ENCODE assay signal across 17 cellular contexts in the genomic region with DNA sequence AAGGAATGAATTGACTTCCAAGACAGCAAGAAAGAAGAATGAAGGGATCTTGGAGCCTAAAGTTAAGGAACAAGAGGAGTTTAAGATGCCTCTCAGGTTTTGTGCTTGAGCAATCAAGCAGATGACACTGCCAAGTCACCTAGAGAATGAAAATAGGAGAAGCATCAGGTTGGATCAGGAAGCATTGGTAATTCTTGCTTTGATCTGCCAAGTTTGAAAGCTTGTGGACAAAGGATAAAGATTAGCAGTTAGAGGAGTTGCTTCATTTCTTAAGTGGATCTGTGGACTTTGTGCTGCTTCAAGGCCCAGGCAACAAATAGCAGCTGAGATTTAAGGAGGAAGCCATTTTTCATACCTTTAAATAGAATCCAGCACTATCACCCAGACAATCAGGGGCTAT. TPM values are rescaled to one million over a fixed set of nuclear protein-coding genes. Genes with fewer than 3 reads are reported as not detected.
DNase-seq lines count a peak whose midpoint lies in the region; ATAC-seq and TF ChIP-seq lines count a peak whose summit lies in the region.
"Had no signal": no experiment of that assay in that cellular context is flagged by ENCODE, and none has a peak within 500 bp of the region (broad histone marks: within the 10 kb centered on the region; RNA-seq: fewer than 3 reads in every experiment).

No MANE protein-coding gene starts in this region.

- peak overlapping the region; percentile 93 for H3K27ac ChIP-seq in brain microvascular endothelial cell
- H3K27ac ChIP-seq: SK-N-MC had no signal

- DNase-seq in ACHN: peak; percentile 76
- no peak for DNase-seq in brain microvascular endothelial cell
- peak; percentile 61 for DNase-seq in kidney glomerular epithelial cell (lab: John Stamatoyannopoulos, UW)
- DNase-seq in midbrain (lab: John Stamatoyannopoulos, UW): no peak
- no peak for DNase-seq in activated CD4-positive, CD25-positive, alpha-beta regulatory T cell treated with anti-CD3 and anti-CD28 coated beads, Interleukin-2, amount 50 U/mL, for 72 hours
- DNase-seq in H4 (ENCODE audit: low spot score): no peak
- DNase-seq: CD4-positive, alpha-beta T cell; DMS 273 treated with DMSO at 0.1 percent for 48 hours; HCEC 1CT; NCI-H1436 treated with DMSO at 0.1 percent for 48 hours; NCI-H2081; NCI-H2227 treated with DMSO at 0.1 percent for 48 hours; NCI-H526 had no signal

- peak; percentile 73; the same call in 1 of the 2 replicates for TF ChIP-seq EP300 in Ishikawa (IDR thresholded peaks at IDR 0.05; ENCODE audit: borderline replicate concordance)

- TF ChIP-seq RAD21 in Ishikawa (IDR thresholded peaks at IDR 0.05; ENCODE audit: low read depth): no peak

- in situ Hi-C loops in ACHN (cut with HindIII; ENCODE audit: low pct_ligation_motif_present, low pct_unique_long_range_greater_than_20kb, low sequenced_read_pairs) (no loop called here), brain microvascular endothelial cell (cut with HindIII; ENCODE audit: low pct_ligation_motif_present, low sequenced_read_pairs) (no loop called here)

- H3K4me3 ChIP-seq in brain microvascular endothelial cell (ENCODE audit: low read depth, low read length): no peak overlapping the region
- H3K4me3 ChIP-seq: SK-N-MC had no signal

- H3K27me3 ChIP-seq in brain microvascular endothelial cell (replicated peaks): no peaks in the 10 kb centered on the region

- H3K36me3 ChIP-seq in brain microvascular endothelial cell (replicated peaks): no peaks in the 10 kb centered on the region

- no peak for TF ChIP-seq CTCF in brain microvascular endothelial cell (IDR thresholded peaks at IDR 0.05; ENCODE audit: low read depth, low read length, missing control alignments)

- ATAC-seq in GM18502 (IDR thresholded peaks at IDR 0.05; ENCODE audit: poor library complexity, unreplicated experiment): no peak

TF ChIP-seq in Ishikawa, 13 proteins besides CTCF, POLR2A, EP300 and RAD21:
- TF ChIP-seq EGR1 (IDR thresholded peaks at IDR 0.05) (no peak), CREB1 (IDR thresholded peaks at IDR 0.05; ENCODE audit: low read depth) (no peak), TAF1 (IDR thresholded peaks at IDR 0.05; ENCODE audit: low read depth) (no peak), ZBTB7A (IDR thresholded peaks at IDR 0.05; ENCODE audit: low read depth) (no peak), CEBPB (IDR thresholded peaks at IDR 0.05) (no peak), TEAD4 (IDR thresholded peaks at IDR 0.05) (no peak)
- TF ChIP-seq, protein P1, sequence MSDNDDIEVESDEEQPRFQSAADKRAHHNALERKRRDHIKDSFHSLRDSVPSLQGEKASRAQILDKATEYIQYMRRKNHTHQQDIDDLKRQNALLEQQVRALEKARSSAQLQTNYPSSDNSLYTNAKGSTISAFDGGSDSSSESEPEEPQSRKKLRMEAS (IDR thresholded peaks at IDR 0.05): no peak
- TF ChIP-seq, protein P2, sequence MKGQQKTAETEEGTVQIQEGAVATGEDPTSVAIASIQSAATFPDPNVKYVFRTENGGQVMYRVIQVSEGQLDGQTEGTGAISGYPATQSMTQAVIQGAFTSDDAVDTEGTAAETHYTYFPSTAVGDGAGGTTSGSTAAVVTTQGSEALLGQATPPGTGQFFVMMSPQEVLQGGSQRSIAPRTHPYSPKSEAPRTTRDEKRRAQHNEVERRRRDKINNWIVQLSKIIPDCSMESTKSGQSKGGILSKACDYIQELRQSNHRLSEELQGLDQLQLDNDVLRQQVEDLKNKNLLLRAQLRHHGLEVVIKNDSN (IDR thresholded peaks at IDR 0.05): no peak
- TF ChIP-seq, protein P3, sequence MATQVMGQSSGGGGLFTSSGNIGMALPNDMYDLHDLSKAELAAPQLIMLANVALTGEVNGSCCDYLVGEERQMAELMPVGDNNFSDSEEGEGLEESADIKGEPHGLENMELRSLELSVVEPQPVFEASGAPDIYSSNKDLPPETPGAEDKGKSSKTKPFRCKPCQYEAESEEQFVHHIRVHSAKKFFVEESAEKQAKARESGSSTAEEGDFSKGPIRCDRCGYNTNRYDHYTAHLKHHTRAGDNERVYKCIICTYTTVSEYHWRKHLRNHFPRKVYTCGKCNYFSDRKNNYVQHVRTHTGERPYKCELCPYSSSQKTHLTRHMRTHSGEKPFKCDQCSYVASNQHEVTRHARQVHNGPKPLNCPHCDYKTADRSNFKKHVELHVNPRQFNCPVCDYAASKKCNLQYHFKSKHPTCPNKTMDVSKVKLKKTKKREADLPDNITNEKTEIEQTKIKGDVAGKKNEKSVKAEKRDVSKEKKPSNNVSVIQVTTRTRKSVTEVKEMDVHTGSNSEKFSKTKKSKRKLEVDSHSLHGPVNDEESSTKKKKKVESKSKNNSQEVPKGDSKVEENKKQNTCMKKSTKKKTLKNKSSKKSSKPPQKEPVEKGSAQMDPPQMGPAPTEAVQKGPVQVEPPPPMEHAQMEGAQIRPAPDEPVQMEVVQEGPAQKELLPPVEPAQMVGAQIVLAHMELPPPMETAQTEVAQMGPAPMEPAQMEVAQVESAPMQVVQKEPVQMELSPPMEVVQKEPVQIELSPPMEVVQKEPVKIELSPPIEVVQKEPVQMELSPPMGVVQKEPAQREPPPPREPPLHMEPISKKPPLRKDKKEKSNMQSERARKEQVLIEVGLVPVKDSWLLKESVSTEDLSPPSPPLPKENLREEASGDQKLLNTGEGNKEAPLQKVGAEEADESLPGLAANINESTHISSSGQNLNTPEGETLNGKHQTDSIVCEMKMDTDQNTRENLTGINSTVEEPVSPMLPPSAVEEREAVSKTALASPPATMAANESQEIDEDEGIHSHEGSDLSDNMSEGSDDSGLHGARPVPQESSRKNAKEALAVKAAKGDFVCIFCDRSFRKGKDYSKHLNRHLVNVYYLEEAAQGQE (IDR thresholded peaks at IDR 0.05; ENCODE audit: low read depth): no peak

RNA-seq across cellular contexts. Expression of a gene that starts 35.6 kb away (rescaled TPM):
- 0.64 and 1.1 TPM in 2 replicates for total RNA-seq in H4 (2014; rRNA removed; shearing (Covaris generic))
- total RNA-seq: CD4-positive, alpha-beta T cell; OCI-LY7 had no signal

Comparison
In these comparisons a context has a peak if more than half of its experiments do, and no peak if none do; other contexts are left out.
1. DNase-seq: peak in ACHN (single experiment) and kidney glomerular epithelial cell (single experiment); none in brain microvascular endothelial cell (single experiment), midbrain (single experiment), activated CD4-positive, CD25-positive, alpha-beta regulatory T cell treated with anti-CD3 and anti-CD28 coated beads, Interleukin-2, amount 50 U/mL, for 72 hours (single experiment) and H4 (single experiment).